In the genomic region with DNA sequence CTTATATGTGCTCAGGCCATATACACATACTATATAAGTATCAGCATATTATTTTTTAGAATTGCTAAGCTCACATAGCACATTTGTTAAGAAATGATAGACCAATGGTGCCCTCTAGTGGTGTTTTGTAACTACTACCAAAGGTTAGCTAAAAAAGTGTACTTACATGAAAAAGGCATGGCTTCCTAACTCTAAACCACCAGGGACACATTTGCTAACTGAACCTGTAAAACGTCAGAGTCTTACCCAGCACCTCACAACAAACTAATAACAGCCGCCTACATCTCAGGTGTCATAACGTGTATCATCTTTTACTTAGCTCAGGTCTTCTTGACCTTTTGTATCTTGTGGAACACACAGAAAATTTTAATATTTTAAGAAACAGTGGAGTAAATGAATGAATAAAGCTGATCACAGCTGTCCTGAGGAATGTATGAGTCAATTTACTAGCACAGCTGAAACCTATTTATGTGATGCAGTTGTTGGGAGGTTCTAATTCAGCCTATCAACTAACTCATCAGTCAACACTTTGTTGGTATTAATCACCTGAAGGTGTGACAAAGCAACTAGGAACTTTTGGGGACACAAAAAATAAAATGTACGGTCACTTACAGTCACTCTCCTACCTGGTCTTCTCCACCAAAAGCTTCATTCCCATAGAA, we compare ENCODE assay signal across 1 cellular context.
TF ChIP-seq lines count a peak whose summit lies in the region.

No MANE protein-coding gene starts in this region.

TF ChIP-seq in WTC11, 78 proteins besides CTCF, POLR2A, EP300 and RAD21 (continued from another document):
- TF ChIP-seq USF2 (CRISPR knock-in tag; IDR thresholded peaks at IDR 0.05) (no peak), ZBTB43 (CRISPR knock-in tag; IDR thresholded peaks at IDR 0.05) (no peak), TCF7 (CRISPR knock-in tag; IDR thresholded peaks at IDR 0.05; ENCODE audit: low read depth) (no peak), ZNF219 (CRISPR knock-in tag; IDR thresholded peaks at IDR 0.05; ENCODE audit: borderline replicate concordance) (no peak), ZNF121 (CRISPR knock-in tag; IDR thresholded peaks at IDR 0.05) (no peak), NFYB (CRISPR knock-in tag; conservative IDR thresholded peaks at IDR 0.05; ENCODE audit: low read depth) (no peak)
- TF ChIP-seq, protein P1, sequence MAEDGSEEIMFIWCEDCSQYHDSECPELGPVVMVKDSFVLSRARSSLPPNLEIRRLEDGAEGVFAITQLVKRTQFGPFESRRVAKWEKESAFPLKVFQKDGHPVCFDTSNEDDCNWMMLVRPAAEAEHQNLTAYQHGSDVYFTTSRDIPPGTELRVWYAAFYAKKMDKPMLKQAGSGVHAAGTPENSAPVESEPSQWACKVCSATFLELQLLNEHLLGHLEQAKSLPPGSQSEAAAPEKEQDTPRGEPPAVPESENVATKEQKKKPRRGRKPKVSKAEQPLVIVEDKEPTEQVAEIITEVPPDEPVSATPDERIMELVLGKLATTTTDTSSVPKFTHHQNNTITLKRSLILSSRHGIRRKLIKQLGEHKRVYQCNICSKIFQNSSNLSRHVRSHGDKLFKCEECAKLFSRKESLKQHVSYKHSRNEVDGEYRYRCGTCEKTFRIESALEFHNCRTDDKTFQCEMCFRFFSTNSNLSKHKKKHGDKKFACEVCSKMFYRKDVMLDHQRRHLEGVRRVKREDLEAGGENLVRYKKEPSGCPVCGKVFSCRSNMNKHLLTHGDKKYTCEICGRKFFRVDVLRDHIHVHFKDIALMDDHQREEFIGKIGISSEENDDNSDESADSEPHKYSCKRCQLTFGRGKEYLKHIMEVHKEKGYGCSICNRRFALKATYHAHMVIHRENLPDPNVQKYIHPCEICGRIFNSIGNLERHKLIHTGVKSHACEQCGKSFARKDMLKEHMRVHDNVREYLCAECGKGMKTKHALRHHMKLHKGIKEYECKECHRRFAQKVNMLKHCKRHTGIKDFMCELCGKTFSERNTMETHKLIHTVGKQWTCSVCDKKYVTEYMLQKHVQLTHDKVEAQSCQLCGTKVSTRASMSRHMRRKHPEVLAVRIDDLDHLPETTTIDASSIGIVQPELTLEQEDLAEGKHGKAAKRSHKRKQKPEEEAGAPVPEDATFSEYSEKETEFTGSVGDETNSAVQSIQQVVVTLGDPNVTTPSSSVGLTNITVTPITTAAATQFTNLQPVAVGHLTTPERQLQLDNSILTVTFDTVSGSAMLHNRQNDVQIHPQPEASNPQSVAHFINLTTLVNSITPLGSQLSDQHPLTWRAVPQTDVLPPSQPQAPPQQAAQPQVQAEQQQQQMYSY (CRISPR knock-in tag; IDR thresholded peaks at IDR 0.05), result no peak
